Comparison of ENCODE assay signal across 1 cellular context in the genomic region with DNA sequence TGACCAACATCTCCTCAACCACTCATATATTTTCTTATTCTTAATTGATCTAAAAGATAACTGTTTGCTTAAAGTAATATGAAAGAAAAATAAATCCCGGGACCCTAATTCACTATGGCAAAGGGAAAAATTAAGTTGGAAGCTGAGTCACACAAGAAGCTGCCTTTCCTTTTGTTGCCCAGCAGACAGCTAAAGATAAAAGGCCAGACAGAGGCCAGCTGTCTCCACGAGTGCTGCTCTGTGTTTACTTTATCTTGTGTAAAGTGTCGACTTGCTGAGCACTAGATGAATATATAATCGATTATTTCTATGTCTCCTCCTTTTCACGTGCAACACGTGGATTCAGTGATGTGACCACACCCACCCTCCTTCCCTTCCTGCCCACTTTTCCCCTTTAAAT.
TF ChIP-seq lines count a peak whose summit lies in the region.

No MANE protein-coding gene starts in this region.

TF ChIP-seq in GM23338, 12 proteins besides CTCF, POLR2A, EP300 and RAD21 (continued from another document):
- TF ChIP-seq REST (IDR thresholded peaks at IDR 0.05; ENCODE audit: unreplicated experiment) (no peak), POLR2AphosphoS5 (IDR thresholded peaks at IDR 0.05; ENCODE audit: low read depth) (no peak), ZNF462 (CRISPR knock-in tag; IDR thresholded peaks at IDR 0.05) (no peak), ZNF331 (CRISPR knock-in tag; IDR thresholded peaks at IDR 0.05; ENCODE audit: low read depth) (no peak), EZH2phosphoT487 (IDR thresholded peaks at IDR 0.05; ENCODE audit: unreplicated experiment) (no peak), EZH2 (IDR thresholded peaks at IDR 0.05; ENCODE audit: low read depth, unreplicated experiment) (no peak), NANOG (IDR thresholded peaks at IDR 0.05; ENCODE audit: borderline replicate concordance) (no peak), CREB1 (CRISPR knock-in tag; IDR thresholded peaks at IDR 0.05; ENCODE audit: low read depth) (no peak), ZNF114 (CRISPR knock-in tag; IDR thresholded peaks at IDR 0.05) (no peak)
- TF ChIP-seq, protein P1, sequence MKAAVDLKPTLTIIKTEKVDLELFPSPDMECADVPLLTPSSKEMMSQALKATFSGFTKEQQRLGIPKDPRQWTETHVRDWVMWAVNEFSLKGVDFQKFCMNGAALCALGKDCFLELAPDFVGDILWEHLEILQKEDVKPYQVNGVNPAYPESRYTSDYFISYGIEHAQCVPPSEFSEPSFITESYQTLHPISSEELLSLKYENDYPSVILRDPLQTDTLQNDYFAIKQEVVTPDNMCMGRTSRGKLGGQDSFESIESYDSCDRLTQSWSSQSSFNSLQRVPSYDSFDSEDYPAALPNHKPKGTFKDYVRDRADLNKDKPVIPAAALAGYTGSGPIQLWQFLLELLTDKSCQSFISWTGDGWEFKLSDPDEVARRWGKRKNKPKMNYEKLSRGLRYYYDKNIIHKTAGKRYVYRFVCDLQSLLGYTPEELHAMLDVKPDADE (IDR thresholded peaks at IDR 0.05): no peak
